9 cellular contexts compared by ENCODE assay signal in the genomic region with DNA sequence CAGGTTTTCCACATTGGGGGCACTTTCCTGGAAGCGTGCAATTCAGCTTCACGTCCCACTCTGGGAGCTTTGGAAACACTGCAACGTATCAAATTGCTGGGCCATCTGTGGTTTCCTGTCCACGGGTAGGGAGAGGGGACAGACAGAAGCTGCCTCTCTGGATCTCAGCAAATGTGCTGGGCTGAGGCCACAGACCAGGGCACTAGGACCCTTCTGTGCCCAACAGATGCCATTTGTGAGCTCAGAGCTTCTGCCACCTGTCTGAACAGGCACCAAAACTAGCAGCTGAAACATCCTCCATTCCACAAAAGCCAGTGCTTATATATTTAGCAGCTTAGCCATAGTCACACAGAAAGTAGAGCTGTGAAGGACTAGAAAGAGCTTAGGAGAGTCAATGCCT.
"Had no signal": no experiment of that assay in that cellular context is flagged by ENCODE, and none has a peak within 500 bp of the region (broad histone marks: within the 10 kb centered on the region; RNA-seq: fewer than 3 reads in every experiment).

No MANE protein-coding gene starts in this region.

- H3K4me3 ChIP-seq: pancreas, skin epidermis, stomach, thoracic aorta had no signal

- DNase-seq: activated CD4-positive, alpha-beta T cell treated with anti-CD3 and anti-CD28 coated beads, Interleukin-2, amount 50 U/mL, for 1 hour; cortex of kidney; effector memory CD4-positive, alpha-beta T cell; mesendoderm; pancreas; stimulated activated CD4-positive, alpha-beta T cell treated with anti-CD3 and anti-CD28 coated beads, Interleukin-4, amount 100 ng/mL, for 4 hours; stomach had no signal

- H3K27me3 ChIP-seq: pancreas, stomach had no signal

- H3K27ac ChIP-seq: pancreas, skin epidermis, stomach, thoracic aorta had no signal
